1 cellular context compared by ENCODE assay signal in the genomic region with DNA sequence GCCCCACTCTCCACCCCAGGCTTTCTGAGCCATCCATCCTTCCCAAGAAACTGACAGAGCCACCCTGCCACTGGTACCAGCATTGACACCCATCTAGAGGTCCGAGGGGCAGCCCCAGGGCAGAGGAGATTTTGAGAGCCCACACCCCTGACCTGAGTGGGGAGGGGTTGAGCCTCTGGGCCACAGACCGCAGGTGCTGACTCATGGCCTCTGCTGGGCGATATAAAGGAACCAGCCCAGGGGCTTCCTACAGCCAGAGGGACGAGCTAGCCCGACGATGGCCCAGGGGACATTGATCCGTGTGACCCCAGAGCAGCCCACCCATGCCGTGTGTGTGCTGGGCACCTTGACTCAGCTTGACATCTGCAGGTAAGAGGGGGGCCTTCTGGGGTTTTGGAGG.
TF ChIP-seq lines count a peak whose summit lies in the region.

A gene with protein sequence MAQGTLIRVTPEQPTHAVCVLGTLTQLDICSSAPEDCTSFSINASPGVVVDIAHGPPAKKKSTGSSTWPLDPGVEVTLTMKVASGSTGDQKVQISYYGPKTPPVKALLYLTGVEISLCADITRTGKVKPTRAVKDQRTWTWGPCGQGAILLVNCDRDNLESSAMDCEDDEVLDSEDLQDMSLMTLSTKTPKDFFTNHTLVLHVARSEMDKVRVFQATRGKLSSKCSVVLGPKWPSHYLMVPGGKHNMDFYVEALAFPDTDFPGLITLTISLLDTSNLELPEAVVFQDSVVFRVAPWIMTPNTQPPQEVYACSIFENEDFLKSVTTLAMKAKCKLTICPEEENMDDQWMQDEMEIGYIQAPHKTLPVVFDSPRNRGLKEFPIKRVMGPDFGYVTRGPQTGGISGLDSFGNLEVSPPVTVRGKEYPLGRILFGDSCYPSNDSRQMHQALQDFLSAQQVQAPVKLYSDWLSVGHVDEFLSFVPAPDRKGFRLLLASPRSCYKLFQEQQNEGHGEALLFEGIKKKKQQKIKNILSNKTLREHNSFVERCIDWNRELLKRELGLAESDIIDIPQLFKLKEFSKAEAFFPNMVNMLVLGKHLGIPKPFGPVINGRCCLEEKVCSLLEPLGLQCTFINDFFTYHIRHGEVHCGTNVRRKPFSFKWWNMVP (plus strand): TSS at position 252 of the 400 bp plus-strand sequence. CDS start 26 bp downstream, at position 278.

TF ChIP-seq in HepG2, 621 proteins besides CTCF, POLR2A, EP300 and RAD21 (continued from another document):
- TF ChIP-seq SP5 (CRISPR knock-in tag; IDR thresholded peaks at IDR 0.05; ENCODE audit: borderline replicate concordance, low read depth) (no peak), NR2F1 (CRISPR knock-in tag; IDR thresholded peaks at IDR 0.05) (no peak), ATF7 (IDR thresholded peaks at IDR 0.05) (no peak), ATF7 (CRISPR knock-in tag; IDR thresholded peaks at IDR 0.05) (no peak), PAWR (CRISPR knock-in tag; IDR thresholded peaks at IDR 0.05; ENCODE audit: borderline replicate concordance) (no peak), SRSF9 (IDR thresholded peaks at IDR 0.05; ENCODE audit: borderline replicate concordance, insufficient read depth, low read depth, low read length, poor library complexity, severe bottlenecking) (no peak), ZNF563 (CRISPR knock-in tag; IDR thresholded peaks at IDR 0.05) (no peak), KMT2B (CRISPR knock-in tag; IDR thresholded peaks at IDR 0.05) (no peak), MIXL1 (CRISPR knock-in tag; IDR thresholded peaks at IDR 0.05) (no peak), RFXANK (CRISPR knock-in tag; IDR thresholded peaks at IDR 0.05) (no peak), ARHGAP35 (CRISPR knock-in tag; IDR thresholded peaks at IDR 0.05; ENCODE audit: borderline replicate concordance) (no peak), ZNF180 (CRISPR knock-in tag; IDR thresholded peaks at IDR 0.05; ENCODE audit: borderline replicate concordance, low read depth) (no peak), NFE2L2 (IDR thresholded peaks at IDR 0.05; ENCODE audit: low read length) (no peak)
- TF ChIP-seq, protein P1, sequence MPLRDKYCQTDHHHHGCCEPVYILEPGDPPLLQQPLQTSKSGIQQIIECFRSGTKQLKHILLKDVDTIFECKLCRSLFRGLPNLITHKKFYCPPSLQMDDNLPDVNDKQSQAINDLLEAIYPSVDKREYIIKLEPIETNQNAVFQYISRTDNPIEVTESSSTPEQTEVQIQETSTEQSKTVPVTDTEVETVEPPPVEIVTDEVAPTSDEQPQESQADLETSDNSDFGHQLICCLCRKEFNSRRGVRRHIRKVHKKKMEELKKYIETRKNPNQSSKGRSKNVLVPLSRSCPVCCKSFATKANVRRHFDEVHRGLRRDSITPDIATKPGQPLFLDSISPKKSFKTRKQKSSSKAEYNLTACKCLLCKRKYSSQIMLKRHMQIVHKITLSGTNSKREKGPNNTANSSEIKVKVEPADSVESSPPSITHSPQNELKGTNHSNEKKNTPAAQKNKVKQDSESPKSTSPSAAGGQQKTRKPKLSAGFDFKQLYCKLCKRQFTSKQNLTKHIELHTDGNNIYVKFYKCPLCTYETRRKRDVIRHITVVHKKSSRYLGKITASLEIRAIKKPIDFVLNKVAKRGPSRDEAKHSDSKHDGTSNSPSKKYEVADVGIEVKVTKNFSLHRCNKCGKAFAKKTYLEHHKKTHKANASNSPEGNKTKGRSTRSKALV (CRISPR knock-in tag; IDR thresholded peaks at IDR 0.05), result no peak
- TF ChIP-seq, protein P2, sequence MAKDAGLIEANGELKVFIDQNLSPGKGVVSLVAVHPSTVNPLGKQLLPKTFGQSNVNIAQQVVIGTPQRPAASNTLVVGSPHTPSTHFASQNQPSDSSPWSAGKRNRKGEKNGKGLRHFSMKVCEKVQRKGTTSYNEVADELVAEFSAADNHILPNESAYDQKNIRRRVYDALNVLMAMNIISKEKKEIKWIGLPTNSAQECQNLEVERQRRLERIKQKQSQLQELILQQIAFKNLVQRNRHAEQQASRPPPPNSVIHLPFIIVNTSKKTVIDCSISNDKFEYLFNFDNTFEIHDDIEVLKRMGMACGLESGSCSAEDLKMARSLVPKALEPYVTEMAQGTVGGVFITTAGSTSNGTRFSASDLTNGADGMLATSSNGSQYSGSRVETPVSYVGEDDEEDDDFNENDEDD (CRISPR knock-in tag; IDR thresholded peaks at IDR 0.05; ENCODE audit: borderline replicate concordance), result no peak
- TF ChIP-seq, protein P3, sequence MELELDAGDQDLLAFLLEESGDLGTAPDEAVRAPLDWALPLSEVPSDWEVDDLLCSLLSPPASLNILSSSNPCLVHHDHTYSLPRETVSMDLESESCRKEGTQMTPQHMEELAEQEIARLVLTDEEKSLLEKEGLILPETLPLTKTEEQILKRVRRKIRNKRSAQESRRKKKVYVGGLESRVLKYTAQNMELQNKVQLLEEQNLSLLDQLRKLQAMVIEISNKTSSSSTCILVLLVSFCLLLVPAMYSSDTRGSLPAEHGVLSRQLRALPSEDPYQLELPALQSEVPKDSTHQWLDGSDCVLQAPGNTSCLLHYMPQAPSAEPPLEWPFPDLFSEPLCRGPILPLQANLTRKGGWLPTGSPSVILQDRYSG (CRISPR knock-in tag; IDR thresholded peaks at IDR 0.05), result no peak
- TF ChIP-seq, protein P4, sequence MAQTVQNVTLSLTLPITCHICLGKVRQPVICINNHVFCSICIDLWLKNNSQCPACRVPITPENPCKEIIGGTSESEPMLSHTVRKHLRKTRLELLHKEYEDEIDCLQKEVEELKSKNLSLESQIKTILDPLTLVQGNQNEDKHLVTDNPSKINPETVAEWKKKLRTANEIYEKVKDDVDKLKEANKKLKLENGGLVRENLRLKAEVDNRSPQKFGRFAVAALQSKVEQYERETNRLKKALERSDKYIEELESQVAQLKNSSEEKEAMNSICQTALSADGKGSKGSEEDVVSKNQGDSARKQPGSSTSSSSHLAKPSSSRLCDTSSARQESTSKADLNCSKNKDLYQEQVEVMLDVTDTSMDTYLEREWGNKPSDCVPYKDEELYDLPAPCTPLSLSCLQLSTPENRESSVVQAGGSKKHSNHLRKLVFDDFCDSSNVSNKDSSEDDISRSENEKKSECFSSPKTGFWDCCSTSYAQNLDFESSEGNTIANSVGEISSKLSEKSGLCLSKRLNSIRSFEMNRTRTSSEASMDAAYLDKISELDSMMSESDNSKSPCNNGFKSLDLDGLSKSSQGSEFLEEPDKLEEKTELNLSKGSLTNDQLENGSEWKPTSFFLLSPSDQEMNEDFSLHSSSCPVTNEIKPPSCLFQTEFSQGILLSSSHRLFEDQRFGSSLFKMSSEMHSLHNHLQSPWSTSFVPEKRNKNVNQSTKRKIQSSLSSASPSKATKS (CRISPR knock-in tag; IDR thresholded peaks at IDR 0.05), result no peak
- TF ChIP-seq, protein P5, sequence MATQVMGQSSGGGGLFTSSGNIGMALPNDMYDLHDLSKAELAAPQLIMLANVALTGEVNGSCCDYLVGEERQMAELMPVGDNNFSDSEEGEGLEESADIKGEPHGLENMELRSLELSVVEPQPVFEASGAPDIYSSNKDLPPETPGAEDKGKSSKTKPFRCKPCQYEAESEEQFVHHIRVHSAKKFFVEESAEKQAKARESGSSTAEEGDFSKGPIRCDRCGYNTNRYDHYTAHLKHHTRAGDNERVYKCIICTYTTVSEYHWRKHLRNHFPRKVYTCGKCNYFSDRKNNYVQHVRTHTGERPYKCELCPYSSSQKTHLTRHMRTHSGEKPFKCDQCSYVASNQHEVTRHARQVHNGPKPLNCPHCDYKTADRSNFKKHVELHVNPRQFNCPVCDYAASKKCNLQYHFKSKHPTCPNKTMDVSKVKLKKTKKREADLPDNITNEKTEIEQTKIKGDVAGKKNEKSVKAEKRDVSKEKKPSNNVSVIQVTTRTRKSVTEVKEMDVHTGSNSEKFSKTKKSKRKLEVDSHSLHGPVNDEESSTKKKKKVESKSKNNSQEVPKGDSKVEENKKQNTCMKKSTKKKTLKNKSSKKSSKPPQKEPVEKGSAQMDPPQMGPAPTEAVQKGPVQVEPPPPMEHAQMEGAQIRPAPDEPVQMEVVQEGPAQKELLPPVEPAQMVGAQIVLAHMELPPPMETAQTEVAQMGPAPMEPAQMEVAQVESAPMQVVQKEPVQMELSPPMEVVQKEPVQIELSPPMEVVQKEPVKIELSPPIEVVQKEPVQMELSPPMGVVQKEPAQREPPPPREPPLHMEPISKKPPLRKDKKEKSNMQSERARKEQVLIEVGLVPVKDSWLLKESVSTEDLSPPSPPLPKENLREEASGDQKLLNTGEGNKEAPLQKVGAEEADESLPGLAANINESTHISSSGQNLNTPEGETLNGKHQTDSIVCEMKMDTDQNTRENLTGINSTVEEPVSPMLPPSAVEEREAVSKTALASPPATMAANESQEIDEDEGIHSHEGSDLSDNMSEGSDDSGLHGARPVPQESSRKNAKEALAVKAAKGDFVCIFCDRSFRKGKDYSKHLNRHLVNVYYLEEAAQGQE (IDR thresholded peaks at IDR 0.05; ENCODE audit: borderline replicate concordance in 1 of 2, low read depth in 1 of 2, low read length in 2 of 2), result no peak
